7 cellular contexts compared by ENCODE assay signal in genomic region chr6:121430514-121431460, GRCh38. TPM values are rescaled to one million over a fixed set of nuclear protein-coding genes. Genes with fewer than 3 reads are reported as not detected.
DNase-seq lines count a peak whose midpoint lies in the region; ATAC-seq, FAIRE-seq and TF ChIP-seq lines count a peak whose summit lies in the region.

No MANE protein-coding gene starts in this region.

- peak; percentile 32; the same call in 1 of the 2 replicates for TF ChIP-seq CTCF in OCI-LY1 (IDR thresholded peaks at IDR 0.05; ENCODE audit: low read length)
- TF ChIP-seq CTCF in fibroblast of lung (conservative IDR thresholded peaks at IDR 0.05 in 1 of 2, IDR thresholded peaks at IDR 0.05 in 1 of 2; ENCODE audit: low read depth in 1 of 2, low read length in 2 of 2), result peak; percentile 54 to 64
- TF ChIP-seq CTCF in progenitor cell of endocrine pancreas (IDR thresholded peaks at IDR 0.05; ENCODE audit: unreplicated experiment), result peak; percentile 81

- no peak overlapping the region for H3K4me3 Mint-ChIP-seq in progenitor cell of endocrine pancreas (ENCODE audit: low read depth)

- H3K27ac ChIP-seq in OCI-LY1 (ENCODE audit: low read depth, low read length, poor library complexity, severe bottlenecking) (no peak overlapping the region), fibroblast of lung (ENCODE audit: insufficient read depth, low read length) (no peak overlapping the region)

- H3K36me3 Mint-ChIP-seq in progenitor cell of endocrine pancreas (ENCODE audit: insufficient read depth), result no peaks in the 10 kb centered on the region

- no peak overlapping the region for H2AFZ ChIP-seq in OCI-LY1 (ENCODE audit: low read length)
- no peak overlapping the region for H2AFZ ChIP-seq in fibroblast of lung (ENCODE audit: low read length)

- H3K27me3 ChIP-seq in OCI-LY1 (ENCODE audit: insufficient read depth, low read length), result no peaks in the 10 kb centered on the region
- no peaks in the 10 kb centered on the region for H3K27me3 ChIP-seq in fibroblast of lung (ENCODE audit: control insufficient read depth, insufficient read depth, low read length)

- H3K36me3 ChIP-seq in OCI-LY1 (ENCODE audit: insufficient read depth, low read length) (no peaks in the 10 kb centered on the region), fibroblast of lung (ENCODE audit: control insufficient read depth, insufficient read depth, low read length) (no peaks in the 10 kb centered on the region)

- no peaks in the 10 kb centered on the region for H3K27me3 Mint-ChIP-seq in progenitor cell of endocrine pancreas

- H3K4me1 ChIP-seq in OCI-LY1 (ENCODE audit: insufficient read depth, low read length, severe bottlenecking) (no peaks in the 10 kb centered on the region), fibroblast of lung (ENCODE audit: control insufficient read depth, extremely low read depth, insufficient read depth, low read length) (no peaks in the 10 kb centered on the region)

- H3K27ac Mint-ChIP-seq in progenitor cell of endocrine pancreas, result peak overlapping the region; percentile 77

- no peaks in the 10 kb centered on the region for H3F3A ChIP-seq in OCI-LY1 (ENCODE audit: insufficient read depth, low read length)

- no peaks in the 10 kb centered on the region for H3K79me2 ChIP-seq in OCI-LY1 (ENCODE audit: insufficient read depth, low read length)
- H3K79me2 ChIP-seq in fibroblast of lung (ENCODE audit: control insufficient read depth, insufficient read depth, low read length), result no peaks in the 10 kb centered on the region

- peaks cover 24% of the 10 kb centered on the region for H3K4me1 Mint-ChIP-seq in progenitor cell of endocrine pancreas (ENCODE audit: low read depth)

- H3K9me2 ChIP-seq in OCI-LY1 (ENCODE audit: low read depth, low read length), result no peaks in the 10 kb centered on the region

- peak; percentile 61 for FAIRE-seq in GM19239 (lab: Jason Lieb, UNC)

- ATAC-seq in GM21360 (IDR thresholded peaks at IDR 0.05; ENCODE audit: unreplicated experiment) (no peak), GM19395 (IDR thresholded peaks at IDR 0.05; ENCODE audit: unreplicated experiment) (no peak)

- H4K20me1 ChIP-seq in OCI-LY1 (ENCODE audit: insufficient read depth, low read length), result no peaks in the 10 kb centered on the region
- no peaks in the 10 kb centered on the region for H4K20me1 ChIP-seq in fibroblast of lung (ENCODE audit: control insufficient read depth, extremely low read depth, insufficient read depth, low read length)

- H3K9ac ChIP-seq in OCI-LY1 (ENCODE audit: low read length), result no peak overlapping the region
- H3K9ac ChIP-seq in fibroblast of lung (ENCODE audit: insufficient read depth, low read length), result no peak overlapping the region

- no peak for DNase-seq in GM19239 (ENCODE audit: insufficient read length, low spot score)
- peak; percentile 41 to 66 for DNase-seq in fibroblast of lung (ENCODE audit: low read depth in 2 of 2)
- DNase-seq in progenitor cell of endocrine pancreas (ENCODE audit: low spot score, unreplicated experiment), result no peak
- DNase-seq in activated naive CD4-positive, alpha-beta T cell treated with Interleukin-2 at 50 U/mL for 16 hours, result no peak

- no peaks in the 10 kb centered on the region for H3K9me3 Mint-ChIP-seq in progenitor cell of endocrine pancreas (ENCODE audit: low read depth)

- H3K4me3 ChIP-seq in OCI-LY1 (ENCODE audit: low read depth, low read length, poor library complexity, severe bottlenecking) (no peak overlapping the region), fibroblast of lung (replicated peaks in 1 of 4; ENCODE audit: control extremely low read depth in 1 of 4, insufficient read depth in 1 of 4, low read depth in 3 of 4, low read length in 4 of 4) (no peak overlapping the region)

- H3K4me2 ChIP-seq in OCI-LY1 (ENCODE audit: low read length) (no peak overlapping the region), fibroblast of lung (ENCODE audit: extremely low read depth, insufficient read depth, low read length) (no peak overlapping the region)

- H3K9me3 ChIP-seq in OCI-LY1 (ENCODE audit: low read length) (no peaks in the 10 kb centered on the region), fibroblast of lung (ENCODE audit: control insufficient read depth, insufficient read depth, low read depth, low read length) (no peaks in the 10 kb centered on the region)

RNA-seq across cellular contexts. Expression of gene GJA1, which starts 4.7 kb away (rescaled TPM):
- total RNA-seq in fibroblast of lung (154 and 209 TPM in 2 replicates), progenitor cell of endocrine pancreas (34.1 and 43.0 TPM in 2 replicates)
- polyA plus RNA-seq in fibroblast of lung, result 77.8 and 274 TPM in 2 replicates
- polyA plus RNA-seq in fibroblast of lung (2012), result 46.6 and 170 TPM in 2 replicates
- polyA minus RNA-seq in fibroblast of lung (ENCODE audit: low replicate concordance), result 29.0 and 126 TPM in 2 replicates

Comparison
In these comparisons a context has a peak if more than half of its experiments do, and no peak if none do; other contexts are left out.
1. DNase-seq: peak in fibroblast of lung (2 of 2); none in GM19239 (single experiment), progenitor cell of endocrine pancreas (single experiment) and activated naive CD4-positive, alpha-beta T cell treated with Interleukin-2 at 50 U/mL for 16 hours (single experiment).
2. Peak in every context shown above with its lines, with median percentiles within 50 percentile points of each other: CTCF ChIP-seq.